ENCODE assay signal across 19 cellular contexts in genomic region chr10:84531396-84531795, GRCh38.
"Had no signal": no experiment of that assay in that cellular context is flagged by ENCODE, and none has a peak within 500 bp of the region (broad histone marks: within the 10 kb centered on the region; RNA-seq: fewer than 3 reads in every experiment).

No MANE protein-coding gene starts in this region.

- H3K4me3 ChIP-seq: dorsolateral prefrontal cortex, left ventricle myocardium inferior, neural progenitor cell, spleen, thoracic aorta, upper lobe of left lung had no signal

- DNase-seq: activated CD4-positive, alpha-beta T cell treated with anti-CD3 and anti-CD28 coated beads for 1 hour; activated gamma-delta T cell treated with Interleukin-2 at 50 U/mL for 16 hours; activated T-cell treated with anti-CD3 and anti-CD28 coated beads, Interleukin-2, amount 50 U/mL, for 1 hour; anterior cingulate cortex; brain microvascular endothelial cell; central memory CD4-positive, alpha-beta T cell; dorsolateral prefrontal cortex; left ventricle myocardium inferior; naive thymus-derived CD8-positive, alpha-beta T cell; posterior cingulate gyrus; spleen; stimulated activated CD4-positive, alpha-beta T cell treated with anti-CD3 and anti-CD28 coated beads, Interleukin-4, amount 100 ng/mL, for 24 hours; stimulated activated naive CD4-positive, alpha-beta T cell treated with Interleukin-2 at 50 U/mL for 16 hours; upper lobe of left lung had no signal

- H3K4me2 ChIP-seq: neural progenitor cell had no signal

- H3K4me3 Mint-ChIP-seq: activated naive CD4-positive, alpha-beta T cell treated with anti-CD3 and anti-CD28 coated beads, Interleukin-2, amount 50 U/mL, for 24 hours; mesothelial cell of epicardium; naive thymus-derived CD8-positive, alpha-beta T cell; neural progenitor cell had no signal

- H3K9me3 ChIP-seq: thoracic aorta had no signal

- H3K9ac ChIP-seq: neural progenitor cell had no signal

- H3K4me1 ChIP-seq: left ventricle myocardium inferior, neural progenitor cell, spleen had no signal

- H3K36me3 ChIP-seq: brain microvascular endothelial cell, left ventricle myocardium inferior, neural progenitor cell, spleen, thoracic aorta, upper lobe of left lung had no signal

- H3K27ac ChIP-seq: brain microvascular endothelial cell, dorsolateral prefrontal cortex, epithelial cell of prostate, left ventricle myocardium inferior, neural progenitor cell, spleen, thoracic aorta, upper lobe of left lung had no signal

- H3K36me3 Mint-ChIP-seq: activated naive CD4-positive, alpha-beta T cell treated with anti-CD3 and anti-CD28 coated beads, Interleukin-2, amount 50 U/mL, for 24 hours; neural progenitor cell had no signal

- H3K27ac Mint-ChIP-seq: activated naive CD4-positive, alpha-beta T cell treated with anti-CD3 and anti-CD28 coated beads, Interleukin-2, amount 50 U/mL, for 24 hours; mesothelial cell of epicardium; naive thymus-derived CD8-positive, alpha-beta T cell; neural progenitor cell had no signal

- H3K27me3 ChIP-seq: brain microvascular endothelial cell, dorsolateral prefrontal cortex, neural progenitor cell, upper lobe of left lung had no signal

- H2AFZ ChIP-seq: neural progenitor cell had no signal
